ENCODE assay signal across 8 cellular contexts in genomic region chr14:77707724-77708408, GRCh38. TPM values are rescaled to one million over a fixed set of nuclear protein-coding genes. Genes with fewer than 3 reads are reported as not detected.
A peak's percentile ranks its signal among the peaks of the same experiment; 100 is the strongest.
DNase-seq lines count a peak whose midpoint lies in the region; ATAC-seq and TF ChIP-seq lines count a peak whose summit lies in the region.

Gene ALKBH1 (minus strand): TSS chr14:77708023. CDS start chr14:77708004, 19 bp downstream.
Gene SLIRP (plus strand): TSS chr14:77708103. CDS start chr14:77708112, 9 bp downstream.

- peak within 1 kb of the TSS; percentile 95 for H2AFZ ChIP-seq in hepatocyte

- peak within 1 kb of the TSS; percentile 99 for H3K4me3 Mint-ChIP-seq in T-helper 2 cell treated with Interferon-gamma antibody and Interleukin-4, amounts not matched to agents 5 μg/mL and 100 μg/mL, for 36 hours

- H3K27me3 ChIP-seq in hepatocyte: no peaks in the 10 kb centered on the region

- peaks cover 18% of the 10 kb centered on the region for H3K4me1 ChIP-seq in hepatocyte (ENCODE audit: insufficient read depth)

- H3K36me3 ChIP-seq in hepatocyte (replicated peaks; ENCODE audit: insufficient read depth, low read depth): no peaks in the 10 kb centered on the region

- peak within 1 kb of the TSS; percentile 97 for H3K27ac Mint-ChIP-seq in T-helper 2 cell treated with Interferon-gamma antibody and Interleukin-4, amounts not matched to agents 5 μg/mL and 100 μg/mL, for 36 hours

- ATAC-seq in GM18505 (IDR thresholded peaks at IDR 0.05; ENCODE audit: unreplicated experiment) (peak; percentile 94), HG02970 (IDR thresholded peaks at IDR 0.05; ENCODE audit: low FRiP score, unreplicated experiment) (peak; percentile 96)

- no peaks in the 10 kb centered on the region for H3K9me3 Mint-ChIP-seq in T-helper 2 cell treated with Interferon-gamma antibody and Interleukin-4, amounts not matched to agents 5 μg/mL and 100 μg/mL, for 36 hours

- peak; percentile 82 for DNase-seq in NCI-H187 treated with DMSO at 0.1 percent for 48 hours (lab: John Stamatoyannopoulos, UW)
- peak; percentile 82 for DNase-seq in T-helper 2 cell treated with Interferon-gamma antibody and Interleukin-4, amounts not matched to agents 5 μg/mL and 100 μg/mL, for 36 hours (ENCODE audit: low spot score)
- peak; percentile 28 for DNase-seq in astrocyte of the cerebellum (ENCODE audit: low read depth)
- peak; percentile 90 for DNase-seq in hepatocyte (ENCODE audit: low spot score)
- peak; percentile 96 for DNase-seq in retina
- DNase-seq in cortex of kidney (lab: John Stamatoyannopoulos, UW): no peak

- H3K4me3 ChIP-seq in astrocyte of the cerebellum (ENCODE audit: low read depth, low read length) (peak within 1 kb of the TSS; percentile 84), hepatocyte (peak within 1 kb of the TSS; percentile 97)

- no peaks in the 10 kb centered on the region for H3K27me3 Mint-ChIP-seq in T-helper 2 cell treated with Interferon-gamma antibody and Interleukin-4, amounts not matched to agents 5 μg/mL and 100 μg/mL, for 36 hours (ENCODE audit: low read depth)

- no peaks in the 10 kb centered on the region for H3K9me3 ChIP-seq in hepatocyte (ENCODE audit: low read depth)

- TF ChIP-seq POLR2A in GM18505 (IDR thresholded peaks at IDR 0.05; ENCODE audit: borderline replicate concordance, extremely low read depth, insufficient read depth, insufficient read length): peak; percentile 97

- H4K20me1 ChIP-seq in hepatocyte (ENCODE audit: insufficient read depth, poor library complexity, severe bottlenecking): peaks cover 17% of the 10 kb centered on the region

- H3K4me2 ChIP-seq in hepatocyte: peak within 1 kb of the TSS; percentile 95

- no peaks in the 10 kb centered on the region for H3K9me2 ChIP-seq in hepatocyte (replicated peaks; ENCODE audit: insufficient read depth)

- H3K79me2 ChIP-seq in hepatocyte: peaks cover 76% of the 10 kb centered on the region

- no peak for TF ChIP-seq CTCF in astrocyte of the cerebellum (IDR thresholded peaks at IDR 0.05; ENCODE audit: low read depth, low read length, missing control alignments)
- TF ChIP-seq CTCF in hepatocyte (IDR thresholded peaks at IDR 0.05; ENCODE audit: poor library complexity): no peak

- H3K27ac ChIP-seq in hepatocyte: peak within 1 kb of the TSS; percentile 70

- in situ Hi-C loops in astrocyte of the cerebellum (cut with HindIII; ENCODE audit: low sequenced_read_pairs): no loop called here

- WGBS in hepatocyte (ENCODE audit: low lambda C conversion rate, missing lambda C conversion rate): 1% methylated on average over 49 of the region's 49 CpGs

- peaks cover 32% of the 10 kb centered on the region for H3K36me3 Mint-ChIP-seq in T-helper 2 cell treated with Interferon-gamma antibody and Interleukin-4, amounts not matched to agents 5 μg/mL and 100 μg/mL, for 36 hours (ENCODE audit: low read depth)

- H3K4me1 Mint-ChIP-seq in T-helper 2 cell treated with Interferon-gamma antibody and Interleukin-4, amounts not matched to agents 5 μg/mL and 100 μg/mL, for 36 hours (ENCODE audit: low read depth): peaks cover 29% of the 10 kb centered on the region

RNA-seq across cellular contexts. Expression of gene ALKBH1, which starts in this region (rescaled TPM):
- total RNA-seq in hepatocyte: 9.0 and 11.8 TPM in 2 replicates
- polyA plus RNA-seq in hepatocyte: 10.1 and 13.6 TPM in 2 replicates

RNA-seq across cellular contexts. Expression of gene SLIRP, which starts in this region (rescaled TPM):
- 246 and 281 TPM in 2 replicates for total RNA-seq in hepatocyte
- polyA plus RNA-seq in hepatocyte: 411 and 425 TPM in 2 replicates
